ENCODE assay signal across 8 cellular contexts in genomic region chr5:88675758-88676636, GRCh38.
DNase-seq lines count a peak whose midpoint lies in the region; ATAC-seq and TF ChIP-seq lines count a peak whose summit lies in the region.

No MANE protein-coding gene starts in this region.

- TF ChIP-seq POLR2A in right lobe of liver (IDR thresholded peaks at IDR 0.05), result no peak

- ATAC-seq in GM19395 (IDR thresholded peaks at IDR 0.05; ENCODE audit: unreplicated experiment), result peak; percentile 28
- ATAC-seq in HG03469 (IDR thresholded peaks at IDR 0.05; ENCODE audit: unreplicated experiment), result peak; percentile 38
- peak; percentile 31 to 44 (median 38) for ATAC-seq in right lobe of liver
- no peak for ATAC-seq in thoracic aorta (ENCODE audit: insufficient number of reproducible peaks, low FRiP score, low read depth)

- no peaks in the 10 kb centered on the region for H4K20me1 ChIP-seq in OCI-LY1 (ENCODE audit: insufficient read depth, low read length)

- no peaks in the 10 kb centered on the region for H3K27me3 ChIP-seq in OCI-LY1 (ENCODE audit: insufficient read depth, low read length)
- peaks cover 14 to 68% of the 10 kb centered on the region in 2 donors for H3K27me3 ChIP-seq in right lobe of liver
- peaks cover 50% of the 10 kb centered on the region for H3K27me3 ChIP-seq in thoracic aorta (replicated peaks; ENCODE audit: insufficient read depth)

- H3K4me2 ChIP-seq in OCI-LY1 (ENCODE audit: low read length), result peak overlapping the region; percentile 91

- peak overlapping the region; percentile 83 for H3K4me3 ChIP-seq in OCI-LY1 (ENCODE audit: low read depth, low read length, poor library complexity, severe bottlenecking)
- H3K4me3 ChIP-seq in right lobe of liver, result peak overlapping the region in 1 of 3 donors; percentile 11
- H3K4me3 ChIP-seq in thoracic aorta, result peak overlapping the region; percentile 73

- DNase-seq in COR-L47 (lab: John Stamatoyannopoulos, UW) (peak; percentile 74), cerebellar cortex (ENCODE audit: low spot score) (peak; percentile 93), right lobe of liver (no peak), thoracic aorta (ENCODE audit: low spot score) (no peak), HuH-7.5 (ENCODE audit: low spot score) (no peak)

- peaks cover 10% of the 10 kb centered on the region for H3K79me2 ChIP-seq in OCI-LY1 (ENCODE audit: insufficient read depth, low read length)

- no peaks in the 10 kb centered on the region; the same call in 1 of the 2 replicates for H3F3A ChIP-seq in OCI-LY1 (ENCODE audit: insufficient read depth, low read length)

- 5% methylated on average over 32 of the region's 52 CpGs for WGBS in right lobe of liver (ENCODE audit: insufficient coverage, low coverage, low lambda C conversion rate, missing lambda C conversion rate)

- intact Hi-C loops in right lobe of liver (cut with DNase I), result loop anchor here in 1 of 2 donors (10.0 kb wide), 1 partner anchor 531 kb away; no protein-coding TSS in a partner anchor

- H3K27ac ChIP-seq in OCI-LY1 (ENCODE audit: low read depth, low read length, poor library complexity, severe bottlenecking), result peak overlapping the region; percentile 98
- no peak overlapping the region for H3K27ac ChIP-seq in right lobe of liver
- no peak overlapping the region for H3K27ac ChIP-seq in thoracic aorta

- H3K36me3 ChIP-seq in OCI-LY1 (ENCODE audit: insufficient read depth, low read length) (peaks cover 4% of the 10 kb centered on the region; the same call in 1 of the 2 replicates), right lobe of liver (no peaks in the 10 kb centered on the region), thoracic aorta (no peaks in the 10 kb centered on the region)

- H3K9me2 ChIP-seq in OCI-LY1 (ENCODE audit: low read depth, low read length), result no peaks in the 10 kb centered on the region

- H3K9me3 ChIP-seq in OCI-LY1 (ENCODE audit: low read length), result no peaks in the 10 kb centered on the region
- H3K9me3 ChIP-seq in right lobe of liver, result no peaks in the 10 kb centered on the region
- no peaks in the 10 kb centered on the region for H3K9me3 ChIP-seq in thoracic aorta

- H2AFZ ChIP-seq in OCI-LY1 (ENCODE audit: low read length), result no peak overlapping the region

- no peak for TF ChIP-seq CTCF in OCI-LY1 (IDR thresholded peaks at IDR 0.05; ENCODE audit: low read length)
- TF ChIP-seq CTCF in right lobe of liver (IDR thresholded peaks at IDR 0.05), result no peak
- no peak for TF ChIP-seq CTCF in thoracic aorta (IDR thresholded peaks at IDR 0.05)

- peak overlapping the region; percentile 87 for H3K9ac ChIP-seq in OCI-LY1 (ENCODE audit: low read length)

- peaks cover 54% of the 10 kb centered on the region for H3K4me1 ChIP-seq in OCI-LY1 (ENCODE audit: insufficient read depth, low read length, severe bottlenecking)
- peaks cover 0 to 28% (median 6%) of the 10 kb centered on the region in 4 donors for H3K4me1 ChIP-seq in right lobe of liver
- peaks cover 26 to 29% of the 10 kb centered on the region in 2 donors for H3K4me1 ChIP-seq in thoracic aorta (ENCODE audit: control insufficient read depth in 1 of 2, low read depth in 2 of 2)

Comparison
In these comparisons a context has a peak if more than half of its experiments do, and no peak if none do; other contexts are left out.
1. DNase-seq: peak in COR-L47 (single experiment) and cerebellar cortex (single experiment); none in right lobe of liver (0 of 3), thoracic aorta (single experiment) and HuH-7.5 (single experiment).